3 cellular contexts compared by ENCODE assay signal in the genomic region with DNA sequence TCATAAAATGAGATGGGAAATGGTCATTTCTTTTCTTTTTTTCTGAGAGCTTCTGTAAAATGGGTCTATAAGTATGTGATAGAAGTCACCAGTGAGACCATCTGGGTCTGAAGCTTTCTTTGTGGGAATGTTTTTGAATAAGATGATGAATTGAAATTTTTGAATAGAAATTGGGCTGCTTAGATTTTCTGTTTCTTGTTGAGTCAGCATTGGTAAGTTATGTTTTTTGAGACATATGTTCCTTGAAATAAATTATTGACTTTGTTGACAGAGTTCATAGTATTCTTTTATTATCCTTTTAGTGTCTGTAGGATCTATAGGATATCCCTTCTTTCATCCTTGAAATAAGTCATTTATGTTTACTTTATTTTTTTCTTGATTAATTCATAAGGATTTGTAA.
A peak's percentile ranks its signal among the peaks of the same experiment; 100 is the strongest.
TF ChIP-seq lines count a peak whose summit lies in the region.

No MANE protein-coding gene starts in this region.

TF ChIP-seq in A549, 52 proteins besides CTCF, POLR2A, EP300 and RAD21:
- TF ChIP-seq MAFK (IDR thresholded peaks at IDR 0.05; ENCODE audit: partially characterized antibody): peak; percentile 62
- TF ChIP-seq CBX8 (IDR thresholded peaks at IDR 0.05): no peak
- TF ChIP-seq, protein P1, sequence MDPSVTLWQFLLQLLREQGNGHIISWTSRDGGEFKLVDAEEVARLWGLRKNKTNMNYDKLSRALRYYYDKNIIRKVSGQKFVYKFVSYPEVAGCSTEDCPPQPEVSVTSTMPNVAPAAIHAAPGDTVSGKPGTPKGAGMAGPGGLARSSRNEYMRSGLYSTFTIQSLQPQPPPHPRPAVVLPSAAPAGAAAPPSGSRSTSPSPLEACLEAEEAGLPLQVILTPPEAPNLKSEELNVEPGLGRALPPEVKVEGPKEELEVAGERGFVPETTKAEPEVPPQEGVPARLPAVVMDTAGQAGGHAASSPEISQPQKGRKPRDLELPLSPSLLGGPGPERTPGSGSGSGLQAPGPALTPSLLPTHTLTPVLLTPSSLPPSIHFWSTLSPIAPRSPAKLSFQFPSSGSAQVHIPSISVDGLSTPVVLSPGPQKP (IDR thresholded peaks at IDR 0.05; ENCODE audit: low read depth, low read length): no peak
- TF ChIP-seq RARB (CRISPR knock-in tag; IDR thresholded peaks at IDR 0.05): no peak

TF ChIP-seq in IMR-90, 13 proteins besides CTCF, POLR2A, EP300 and RAD21:
- peak; percentile 71 for TF ChIP-seq MAFK (IDR thresholded peaks at IDR 0.05; ENCODE audit: low read depth, low read length)
- TF ChIP-seq, protein P2, sequence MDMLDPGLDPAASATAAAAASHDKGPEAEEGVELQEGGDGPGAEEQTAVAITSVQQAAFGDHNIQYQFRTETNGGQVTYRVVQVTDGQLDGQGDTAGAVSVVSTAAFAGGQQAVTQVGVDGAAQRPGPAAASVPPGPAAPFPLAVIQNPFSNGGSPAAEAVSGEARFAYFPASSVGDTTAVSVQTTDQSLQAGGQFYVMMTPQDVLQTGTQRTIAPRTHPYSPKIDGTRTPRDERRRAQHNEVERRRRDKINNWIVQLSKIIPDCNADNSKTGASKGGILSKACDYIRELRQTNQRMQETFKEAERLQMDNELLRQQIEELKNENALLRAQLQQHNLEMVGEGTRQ (IDR thresholded peaks at IDR 0.05; ENCODE audit: low read depth, low read length): no peak

TF ChIP-seq in K562, 482 proteins besides CTCF, POLR2A, EP300 and RAD21:
- TF ChIP-seq FUS (optimal IDR thresholded peaks at IDR 0.05; ENCODE audit: low read depth, low read length) (no peak), ZSCAN29 (IDR thresholded peaks at IDR 0.05) (no peak), ZNF316 (IDR thresholded peaks at IDR 0.05) (peak; percentile 96), MAFG (tag; conservative IDR thresholded peaks at IDR 0.05) (peak; percentile 74), MAFK (IDR thresholded peaks at IDR 0.05; ENCODE audit: low read length) (peak; percentile 57; the same call in 1 of the 2 replicates), C11orf30 (IDR thresholded peaks at IDR 0.05; ENCODE audit: low read depth) (peak; percentile 90), MAFF (IDR thresholded peaks at IDR 0.05; ENCODE audit: low read length) (peak; percentile 36; the same call in 1 of the 2 replicates)
- TF ChIP-seq, protein P3, sequence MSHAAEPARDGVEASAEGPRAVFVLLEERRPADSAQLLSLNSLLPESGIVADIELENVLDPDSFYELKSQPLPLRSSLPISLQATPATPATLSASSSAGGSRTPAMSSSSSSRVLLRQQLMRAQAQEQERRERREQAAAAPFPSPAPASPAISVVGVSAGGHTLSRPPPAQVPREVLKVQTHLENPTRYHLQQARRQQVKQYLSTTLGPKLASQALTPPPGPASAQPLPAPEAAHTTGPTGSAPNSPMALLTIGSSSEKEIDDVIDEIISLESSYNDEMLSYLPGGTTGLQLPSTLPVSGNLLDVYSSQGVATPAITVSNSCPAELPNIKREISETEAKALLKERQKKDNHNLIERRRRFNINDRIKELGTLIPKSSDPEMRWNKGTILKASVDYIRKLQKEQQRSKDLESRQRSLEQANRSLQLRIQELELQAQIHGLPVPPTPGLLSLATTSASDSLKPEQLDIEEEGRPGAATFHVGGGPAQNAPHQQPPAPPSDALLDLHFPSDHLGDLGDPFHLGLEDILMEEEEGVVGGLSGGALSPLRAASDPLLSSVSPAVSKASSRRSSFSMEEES (CRISPR knock-in tag; IDR thresholded peaks at IDR 0.05): no peak
